ENCODE assay signal across 15 cellular contexts in the genomic region with DNA sequence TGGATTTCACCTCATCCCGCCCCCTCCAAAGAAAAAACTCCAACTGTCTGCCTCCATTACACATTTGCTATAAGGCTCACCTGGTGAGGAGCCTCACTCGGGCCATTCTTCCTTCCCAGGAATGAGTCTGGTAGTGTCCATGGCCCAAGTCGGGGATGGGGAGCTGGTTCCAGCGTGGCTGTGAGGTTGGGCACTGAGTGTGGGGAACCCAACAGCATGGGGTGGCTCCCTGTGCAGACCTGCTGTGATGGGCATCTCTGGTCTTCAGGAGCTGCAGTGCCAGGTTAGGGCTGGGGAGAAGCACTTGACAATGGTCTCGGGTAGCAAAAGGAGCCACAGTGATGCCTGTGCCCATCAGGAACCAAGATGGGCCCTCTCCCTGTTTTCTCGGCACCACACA. TPM values are rescaled to one million over a fixed set of nuclear protein-coding genes. Genes with fewer than 3 reads are reported as not detected.
DNase-seq lines count a peak whose midpoint lies in the region; ATAC-seq and TF ChIP-seq lines count a peak whose summit lies in the region.
"Had no signal": no experiment of that assay in that cellular context is flagged by ENCODE, and none has a peak within 500 bp of the region (broad histone marks: within the 10 kb centered on the region; RNA-seq: fewer than 3 reads in every experiment).

No MANE protein-coding gene starts in this region.

- H2BK15ac ChIP-seq in IMR-90 (ENCODE audit: low read depth, low read length) = no peak overlapping the region
- H2BK15ac ChIP-seq in neuronal stem cell (ENCODE audit: low read length) = no peak overlapping the region

- H3K14ac ChIP-seq in IMR-90 (replicated peaks; ENCODE audit: low read depth, low read length) = 0 out of 2 replicates have a peak overlapping the region, but pooled peaks have one; percentile 12
- H3K14ac ChIP-seq in neuronal stem cell (ENCODE audit: low read length) = no peak overlapping the region

- ATAC-seq in IMR-90 (ENCODE audit: low read depth) (no peak), GM21390 (IDR thresholded peaks at IDR 0.05; ENCODE audit: unreplicated experiment) (no peak), natural killer cell (no peak), HG02798 (IDR thresholded peaks at IDR 0.05; ENCODE audit: poor library complexity, unreplicated experiment) (no peak)
- ATAC-seq: HCT116 had no signal

- CTCF ChIA-PET in IMR-90 (lab: Yijun Ruan, JAX) = no interaction called here

- H4K8ac ChIP-seq in IMR-90 (ENCODE audit: low read depth in 2 of 2, low read length in 2 of 2) (no peak overlapping the region), neuronal stem cell (ENCODE audit: low read depth, low read length) (no peak overlapping the region)

- DNase-seq in IMR-90 = no peak
- no peak for DNase-seq in SJSA1 (ENCODE audit: low read depth in 1 of 2, low spot score in 2 of 2)
- no peak for DNase-seq in neuronal stem cell (ENCODE audit: low spot score)
- no peak for DNase-seq in uterus
- no peak for DNase-seq in natural killer cell
- DNase-seq: C1 segment of cervical spinal cord; CD4-positive, alpha-beta memory T cell; COR-L47; DMS153; DND-41; GM23248; H9 had no signal

- H3K4me2 ChIP-seq in IMR-90 (ENCODE audit: low read depth, low read length) (no peak overlapping the region), neuronal stem cell (ENCODE audit: insufficient read depth, low read length, poor library complexity, severe bottlenecking) (no peak overlapping the region)

- H2BK20ac ChIP-seq in IMR-90 (ENCODE audit: low read depth, low read length) = 0 out of 2 replicates have a peak overlapping the region, but pooled peaks have one; percentile 28

- H2AK9ac ChIP-seq in IMR-90 (replicated peaks; ENCODE audit: low read depth, low read length, poor library complexity) = no peak overlapping the region

- dilution Hi-C loops in IMR-90 (cut with HindIII; ENCODE audit: low sequenced_read_pairs, unreplicated experiment) = no loop called here

- no peak overlapping the region for H2AFZ ChIP-seq in IMR-90 (replicated peaks; ENCODE audit: low read length, poor library complexity)
- H2AFZ ChIP-seq in neuronal stem cell (ENCODE audit: low read length) = no peak overlapping the region
- H2AFZ ChIP-seq: GM23248 had no signal

- H3K4me1 ChIP-seq in IMR-90 (ENCODE audit: control insufficient read depth, insufficient read depth, low read length) = peaks cover 8% of the 10 kb centered on the region
- peaks cover 52% of the 10 kb centered on the region for H3K4me1 ChIP-seq in SJSA1 (replicated peaks)
- H3K4me1 ChIP-seq in neuronal stem cell (ENCODE audit: control insufficient read depth in 2 of 2, insufficient read depth in 1 of 2, low read depth in 1 of 2, low read length in 2 of 2) = peaks cover 5 to 6% of the 10 kb centered on the region in 2 donors
- H3K4me1 ChIP-seq in uterus = peaks cover 0 to 6% of the 10 kb centered on the region in 2 donors

- WGBS in IMR-90 (ENCODE audit: extremely low coverage in 2 of 2, insufficient read length in 1 of 2), 2 experiments = 100% methylated on average over 1 of the region's 6 CpGs; no CpG with 5 or more reads in 1 of the 2 experiments
- no CpG with 5 or more reads among the region's 6 CpGs for WGBS in neuronal stem cell (ENCODE audit: extremely low coverage in 2 of 2, insufficient read length in 2 of 2, insufficient replicate concordance in 1 of 2), 2 donors

- no TSS peak for BruUV-seq in IMR-90 (replicated peaks; lab: Mats Ljungman, UMichigan)

- peaks cover 0 to 5% of the 10 kb centered on the region in 2 donors for H3K4me1 Mint-ChIP-seq in natural killer cell

- 0 out of 2 replicates have a peak overlapping the region, but pooled peaks have one; percentile 31 for H3K4ac ChIP-seq in IMR-90 (ENCODE audit: low read depth, low read length)
- H3K4ac ChIP-seq in neuronal stem cell (ENCODE audit: low read length) = no peak overlapping the region

- H3K23ac ChIP-seq in IMR-90 (ENCODE audit: low read depth, low read length) (no peak overlapping the region), neuronal stem cell (ENCODE audit: low read depth, low read length, poor library complexity) (peak overlapping the region; percentile 6)

- POLR2A ChIA-PET in IMR-90 (lab: Charles Lee; ENCODE audit: unreplicated experiment) = no interaction called here

- H4K20me1 ChIP-seq in IMR-90 (ENCODE audit: insufficient read depth, low read length) = no peaks in the 10 kb centered on the region

- intact Hi-C loops in IMR-90 (cut with micrococcal nuclease) (no loop called here), uterus (cut with DNase I; ENCODE audit: low total_unique reads) (no loop called here), natural killer cell (cut with micrococcal nuclease) (no loop called here)

- TF ChIP-seq CTCF in IMR-90 (conservative IDR thresholded peaks at IDR 0.05; ENCODE audit: low read depth, low read length) = no peak
- TF ChIP-seq CTCF in uterus (IDR thresholded peaks at IDR 0.05) = no peak
- TF ChIP-seq CTCF in natural killer cell (IDR thresholded peaks at IDR 0.05) = no peak

- H3K4me3 ChIP-seq in IMR-90 (ENCODE audit: insufficient read depth, low read depth, low read length) (no peak overlapping the region), SJSA1 (no peak overlapping the region), neuronal stem cell (ENCODE audit: low read length in 2 of 2) (peak overlapping the region in 1 of 2 donors; percentile 34), uterus (no peak overlapping the region)
- H3K4me3 ChIP-seq: GM23248 had no signal

- H2BK12ac ChIP-seq in neuronal stem cell (ENCODE audit: low read length) = no peak overlapping the region

- H2BK120ac ChIP-seq in IMR-90 (ENCODE audit: low read depth, low read length) (0 out of 2 replicates have a peak overlapping the region, but pooled peaks have one; percentile 6), neuronal stem cell (ENCODE audit: low read depth, low read length) (no peak overlapping the region)

- H3K36me3 Mint-ChIP-seq in natural killer cell = no peaks in the 10 kb centered on the region
- H3K36me3 Mint-ChIP-seq: CD4-positive, alpha-beta memory T cell had no signal

- TF ChIP-seq POLR2A in IMR-90 (IDR thresholded peaks at IDR 0.05; ENCODE audit: low read depth, low read length) (no peak), uterus (IDR thresholded peaks at IDR 0.05) (no peak)

- no peak overlapping the region for H4K91ac ChIP-seq in IMR-90 (ENCODE audit: insufficient read depth, low read depth, low read length)
- no peak overlapping the region for H4K91ac ChIP-seq in neuronal stem cell (ENCODE audit: low read depth, low read length, poor library complexity)

- no peak overlapping the region for H3K27ac ChIP-seq in IMR-90 (ENCODE audit: insufficient read depth, low read length)
- H3K27ac ChIP-seq in SJSA1 = peak overlapping the region; percentile 32
- H3K27ac ChIP-seq in neuronal stem cell (replicated peaks; ENCODE audit: low read length) = no peak overlapping the region
- H3K27ac ChIP-seq in uterus = peak overlapping the region; percentile 48 to 78
- H3K27ac ChIP-seq: GM23248 had no signal

- no peaks in the 10 kb centered on the region for H3K36me3 ChIP-seq in IMR-90 (ENCODE audit: control insufficient read depth, insufficient read depth, low read length)
- H3K36me3 ChIP-seq in SJSA1 = no peaks in the 10 kb centered on the region
- H3K36me3 ChIP-seq in neuronal stem cell (replicated peaks in 1 of 2; ENCODE audit: control insufficient read depth in 2 of 2, insufficient read depth in 2 of 2, low read length in 2 of 2) = no peaks in the 10 kb centered on the region
- H3K36me3 ChIP-seq in uterus = no peaks in the 10 kb centered on the region

- H3K4me3 Mint-ChIP-seq in natural killer cell = no peak overlapping the region
- H3K4me3 Mint-ChIP-seq: CD4-positive, alpha-beta memory T cell; H9 had no signal

- H2AK5ac ChIP-seq in IMR-90 (ENCODE audit: low read depth, low read length) (peak overlapping the region; percentile 64), neuronal stem cell (ENCODE audit: low read depth, low read length) (no peak overlapping the region)

- no peak overlapping the region for H4K5ac ChIP-seq in IMR-90 (ENCODE audit: low read depth, low read length)

- peaks cover 13% of the 10 kb centered on the region for H3K9me1 ChIP-seq in IMR-90 (ENCODE audit: insufficient read depth, low read length)

- H3K27ac Mint-ChIP-seq in natural killer cell = no peak overlapping the region
- H3K27ac Mint-ChIP-seq: H9 had no signal

- no peak overlapping the region for H2BK5ac ChIP-seq in IMR-90 (ENCODE audit: low read depth, low read length, poor library complexity, severe bottlenecking)
- no peak overlapping the region for H2BK5ac ChIP-seq in neuronal stem cell (ENCODE audit: low read length)

- no peaks in the 10 kb centered on the region for H3K9me3 Mint-ChIP-seq in natural killer cell
- H3K9me3 Mint-ChIP-seq: CD4-positive, alpha-beta memory T cell; H9 had no signal

- TF ChIP-seq RAD21 in IMR-90 (IDR thresholded peaks at IDR 0.05; ENCODE audit: low read length) = no peak

- no peak overlapping the region for H3K18ac ChIP-seq in IMR-90 (ENCODE audit: low read depth, low read length)
- H3K18ac ChIP-seq in neuronal stem cell (ENCODE audit: low read length) = no peak overlapping the region

- in situ Hi-C loops in IMR-90 (cut with MboI; ENCODE audit: low sequenced_read_pairs) = no loop called here

- H3K56ac ChIP-seq in IMR-90 (ENCODE audit: extremely low read depth, insufficient read depth, low read length) = no peak overlapping the region

- H3K79me1 ChIP-seq in IMR-90 (ENCODE audit: low read depth in 1 of 2, low read length in 2 of 2) (no peaks in the 10 kb centered on the region), neuronal stem cell (ENCODE audit: low read depth, low read length) (peaks cover 2% of the 10 kb centered on the region)

- no peaks in the 10 kb centered on the region for H3K9me3 ChIP-seq in IMR-90 (ENCODE audit: control insufficient read depth, insufficient read depth, low read length)
- H3K9me3 ChIP-seq in SJSA1 (replicated peaks) = no peaks in the 10 kb centered on the region
- no peaks in the 10 kb centered on the region for H3K9me3 ChIP-seq in neuronal stem cell (replicated peaks in 1 of 2; ENCODE audit: control insufficient read depth in 2 of 2, insufficient read depth in 1 of 2, low read depth in 1 of 2, low read length in 2 of 2)
- no peaks in the 10 kb centered on the region for H3K9me3 ChIP-seq in uterus

- H3K27me3 ChIP-seq in IMR-90 (ENCODE audit: control insufficient read depth, insufficient read depth, low read length) (no peaks in the 10 kb centered on the region), SJSA1 (replicated peaks) (no peaks in the 10 kb centered on the region), neuronal stem cell (ENCODE audit: control insufficient read depth in 3 of 3, insufficient read depth in 3 of 3, low read depth in 1 of 3, low read length in 3 of 3) (no peaks in the 10 kb centered on the region), uterus (no peaks in the 10 kb centered on the region)

- H3K9ac ChIP-seq in IMR-90 (ENCODE audit: low read depth, low read length) = no peak overlapping the region
- H3K9ac ChIP-seq in neuronal stem cell (ENCODE audit: low read depth, low read length, poor library complexity) = no peak overlapping the region
- H3K9ac ChIP-seq: GM23248 had no signal

- H3K27me3 Mint-ChIP-seq in natural killer cell (ENCODE audit: low read depth in 2 of 2) = peaks cover 0 to 2% of the 10 kb centered on the region in 2 donors

RNA-seq across cellular contexts. Expression of a gene that starts 39.2 kb away (rescaled TPM):
- total RNA-seq in IMR-90 (2012; rRNA removed) (1.6 and 3.3 TPM in 2 replicates), uterus (10 to 100 TPM in 3 of 4 donors, 1 to 10 TPM in 1; 2.6 to 93.1 (median 47.8) TPM), natural killer cell (under 1 TPM in 2 of 3 donors, not detected in 1; 0.40 to 0.47 TPM)
- 16.4 and 23.3 TPM in 2 replicates for polyA plus RNA-seq in IMR-90 (2012; rRNA removed)
- polyA plus RNA-seq in IMR-90 (2012; cell fraction: cytosol; rRNA removed) = 45.4 and 87.2 TPM in 2 replicates
- 28.4 and 28.8 TPM in 2 replicates for polyA plus RNA-seq in IMR-90 (2012; cell fraction: nucleus; rRNA removed; ENCODE audit: low replicate concordance)
- total RNA-seq in SJSA1 (2014; rRNA removed; shearing (Covaris generic)) = 11.4 and 16.5 TPM in 2 replicates
- polyA plus RNA-seq in neuronal stem cell (2013, experiment 1 of 2) = 9.2 TPM
- 9.1 TPM for polyA plus RNA-seq in neuronal stem cell (2013, experiment 2 of 2)
- total RNA-seq: CD4-positive, alpha-beta memory T cell had no signal
- polyA plus RNA-seq: CD4-positive, alpha-beta memory T cell had no signal

RNA-seq across cellular contexts. Expression of a gene that starts 40.7 kb away (rescaled TPM):
- total RNA-seq in IMR-90 (2012; rRNA removed) (2.5 TPM in 2 replicates), uterus (10 to 100 TPM in 1 of 4 donors, 1 to 10 TPM in 3; 1.8 to 14.2 (median 4.0) TPM), natural killer cell (under 1 TPM; 0.38 to 0.61 (median 0.48) TPM)
- 3.1 and 3.8 TPM in 2 replicates for polyA plus RNA-seq in IMR-90 (2012; rRNA removed)
- 1.6 and 3.5 TPM in 2 replicates for polyA plus RNA-seq in IMR-90 (2012; cell fraction: cytosol; rRNA removed)
- polyA plus RNA-seq in IMR-90 (2012; cell fraction: nucleus; rRNA removed; ENCODE audit: low replicate concordance) = 1.5 and 3.9 TPM in 2 replicates
- 0.18 and 0.56 TPM in 2 replicates for total RNA-seq in SJSA1 (2014; rRNA removed; shearing (Covaris generic))
- polyA plus RNA-seq in neuronal stem cell (2013, experiment 1 of 2) = 0.01 TPM
- 0.01 TPM for polyA plus RNA-seq in neuronal stem cell (2013, experiment 2 of 2)

Comparison
In these comparisons a context has a peak if more than half of its experiments do, and no peak if none do; other contexts are left out.
1. H3K27ac ChIP-seq: peak in SJSA1 (single experiment) and uterus (2 of 2); none in IMR-90 (single experiment) and neuronal stem cell (single experiment).